ENCODE assay signal across 9 cellular contexts in genomic region chr1:174964261-174964984, GRCh38. TPM values are rescaled to one million over a fixed set of nuclear protein-coding genes. Genes with fewer than 3 reads are reported as not detected.
DNase-seq lines count a peak whose midpoint lies in the region; ATAC-seq and TF ChIP-seq lines count a peak whose summit lies in the region.
"Had no signal": no experiment of that assay in that cellular context is flagged by ENCODE, and none has a peak within 500 bp of the region (broad histone marks: within the 10 kb centered on the region; RNA-seq: fewer than 3 reads in every experiment).

No MANE protein-coding gene starts in this region.

- peak overlapping the region; percentile 66 for H3K27ac ChIP-seq in DOHH2 (ENCODE audit: low read depth, low read length)
- H3K27ac ChIP-seq: cardiac muscle cell had no signal

- H3F3A ChIP-seq in DOHH2 (ENCODE audit: control insufficient read depth, insufficient read depth) = peaks cover 26% of the 10 kb centered on the region

- no peak for TF ChIP-seq CTCF in DOHH2 (IDR thresholded peaks at IDR 0.05; ENCODE audit: low read depth, low read length, poor library complexity, severe bottlenecking)
- TF ChIP-seq CTCF in MCF 10A (IDR thresholded peaks at IDR 0.05; ENCODE audit: unreplicated experiment) = no peak

- intact Hi-C loops in MCF 10A (cut with micrococcal nuclease) = no loop called here

- no peaks in the 10 kb centered on the region for H4K20me1 ChIP-seq in DOHH2 (ENCODE audit: control insufficient read depth, insufficient read depth, low read depth, low read length)

- no peaks in the 10 kb centered on the region for H3K9me3 Mint-ChIP-seq in MCF 10A (ENCODE audit: unreplicated experiment)

- no peaks in the 10 kb centered on the region for H3K27me3 ChIP-seq in DOHH2 (ENCODE audit: control insufficient read depth, low read length)
- no peaks in the 10 kb centered on the region for H3K27me3 ChIP-seq in mucosa of stomach (ENCODE audit: control insufficient read depth, insufficient read depth, low read length)
- H3K27me3 ChIP-seq: cardiac muscle cell had no signal

- H3K9me3 ChIP-seq in DOHH2 (ENCODE audit: control insufficient read depth, insufficient read depth, low read length) = no peaks in the 10 kb centered on the region
- no peaks in the 10 kb centered on the region for H3K9me3 ChIP-seq in mucosa of stomach (ENCODE audit: control insufficient read depth, low read length)

- CTCF ChIA-PET in MCF 10A (lab: Yijun Ruan, JAX) = interaction anchor here (0.6 to 6.6 kb wide), 5 partner anchors 15 to 188 kb away, joined by 3 to 40 read pairs (median 5); no protein-coding TSS in a partner anchor

- H3K36me3 ChIP-seq in DOHH2 (ENCODE audit: control insufficient read depth, low read length) (peaks cover 7% of the 10 kb centered on the region), mucosa of stomach (ENCODE audit: control insufficient read depth, insufficient read depth, low read length) (no peaks in the 10 kb centered on the region)
- H3K36me3 ChIP-seq: cardiac muscle cell had no signal

- POLR2A ChIA-PET in MCF 10A (lab: Yijun Ruan, JAX) = interaction anchor here (0.7 to 5.5 kb wide), 6 partner anchors 10 to 165 kb away, joined by 3 to 35 read pairs (median 4); partner anchors contain the start of gene CACYBP

- peak overlapping the region; percentile 18 for H3K27ac Mint-ChIP-seq in MCF 10A (ENCODE audit: low read depth, unreplicated experiment)

- H3K4me3 ChIP-seq in DOHH2 (ENCODE audit: low read length) (peak overlapping the region; percentile 57), mucosa of stomach (ENCODE audit: low read length) (no peak overlapping the region)
- H3K4me3 ChIP-seq: cardiac muscle cell had no signal

- no peaks in the 10 kb centered on the region for H3K9me2 ChIP-seq in DOHH2 (replicated peaks; ENCODE audit: control insufficient read depth, low read length)

- DNase-seq in NCI-H510A treated with DMSO at 0.1 percent for 48 hours (lab: John Stamatoyannopoulos, UW) (peak; percentile 65), MCF 10A (ENCODE audit: unreplicated experiment) (peak; percentile 53), NCI-H1694 treated with DMSO at 0.1 percent for 48 hours (lab: John Stamatoyannopoulos, UW) (no peak), NCI-H446 (lab: John Stamatoyannopoulos, UW) (no peak)

- ATAC-seq in GM21723 (IDR thresholded peaks at IDR 0.05; ENCODE audit: unreplicated experiment) (no peak), GM21825 (IDR thresholded peaks at IDR 0.05; ENCODE audit: unreplicated experiment) (no peak)

- H3K36me3 Mint-ChIP-seq in MCF 10A (ENCODE audit: insufficient read depth, unreplicated experiment) = peaks cover 5% of the 10 kb centered on the region

- H3K79me2 ChIP-seq in DOHH2 (ENCODE audit: control insufficient read depth, low read length) = no peaks in the 10 kb centered on the region

- H3K4me1 ChIP-seq in DOHH2 (ENCODE audit: control insufficient read depth, low read length) = peaks cover 69% of the 10 kb centered on the region
- H3K4me1 ChIP-seq in mucosa of stomach (ENCODE audit: control insufficient read depth, insufficient read depth, low read length) = peaks cover 39% of the 10 kb centered on the region

- no peaks in the 10 kb centered on the region for H3K27me3 Mint-ChIP-seq in MCF 10A (ENCODE audit: insufficient read depth, unreplicated experiment)

- peaks cover 26% of the 10 kb centered on the region for H3K4me1 Mint-ChIP-seq in MCF 10A (ENCODE audit: insufficient read depth, unreplicated experiment)

- H3K4me3 Mint-ChIP-seq in MCF 10A (ENCODE audit: unreplicated experiment) = no peak overlapping the region

- H3K9ac ChIP-seq in mucosa of stomach (ENCODE audit: low read length) = peak overlapping the region; percentile 11

- no TSS peak for BruUV-seq in MCF 10A (replicated peaks; lab: Mats Ljungman, UMichigan)

- H3K4me2 ChIP-seq in DOHH2 (ENCODE audit: low read length) = peak overlapping the region; percentile 63

RNA-seq across cellular contexts. Expression of gene CACYBP, which starts 35.3 kb away (rescaled TPM):
- total RNA-seq in MCF 10A (2022) = 169 and 205 TPM in 2 replicates

RNA-seq across cellular contexts. Expression of gene MRPS14, which starts 58.8 kb away (rescaled TPM):
- 36.3 and 40.6 TPM in 2 replicates for total RNA-seq in MCF 10A (2022)

Comparison
In these comparisons a context has a peak if more than half of its experiments do, and no peak if none do; other contexts are left out.
1. DNase-seq: peak in NCI-H510A treated with DMSO at 0.1 percent for 48 hours (single experiment) and MCF 10A (single experiment); none in NCI-H1694 treated with DMSO at 0.1 percent for 48 hours (single experiment) and NCI-H446 (0 of 2).